ENCODE assay signal across 1 cellular context in the genomic region with DNA sequence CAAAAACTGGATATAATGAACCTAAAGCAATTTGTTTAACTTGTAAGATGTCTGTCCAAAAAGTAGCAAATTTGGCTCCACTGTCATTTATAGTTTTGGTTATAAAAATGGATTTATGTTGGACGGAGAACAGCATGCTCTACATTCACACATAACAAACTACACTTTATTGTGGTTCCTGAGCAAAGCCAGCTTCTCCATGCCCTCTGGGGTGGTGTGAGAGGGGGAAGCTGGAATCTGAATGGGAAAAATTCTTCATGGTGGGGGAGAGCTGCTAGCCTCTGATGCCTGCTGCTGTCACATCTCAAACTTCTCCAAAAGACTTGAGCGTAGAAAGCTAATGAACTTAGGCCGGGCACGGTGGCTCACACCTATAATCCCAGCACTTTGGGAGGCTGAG.
TF ChIP-seq lines count a peak whose summit lies in the region.

No MANE protein-coding gene starts in this region.

TF ChIP-seq in SK-N-SH, 30 proteins besides CTCF, POLR2A, EP300 and RAD21 (continued from another document):
- TF ChIP-seq TEAD4 (IDR thresholded peaks at IDR 0.05; ENCODE audit: borderline replicate concordance, insufficient read depth) (no peak), JUND (IDR thresholded peaks at IDR 0.05) (no peak), SMC3 (IDR thresholded peaks at IDR 0.05; ENCODE audit: low read depth, low read length) (no peak), REST (IDR thresholded peaks at IDR 0.05; ENCODE audit: low read depth, low read length) (no peak), MEF2A (IDR thresholded peaks at IDR 0.05; ENCODE audit: borderline replicate concordance, low read depth) (no peak), RXRA (IDR thresholded peaks at IDR 0.05; ENCODE audit: borderline replicate concordance, low read depth) (no peak), SIN3A (IDR thresholded peaks at IDR 0.05; ENCODE audit: borderline replicate concordance, low read depth, low read length) (no peak), GATA2 (CRISPR knock-in tag; IDR thresholded peaks at IDR 0.05) (no peak), FOSL2 (IDR thresholded peaks at IDR 0.05; ENCODE audit: borderline replicate concordance, low read depth) (no peak)
